8 cellular contexts compared by ENCODE assay signal in the genomic region with DNA sequence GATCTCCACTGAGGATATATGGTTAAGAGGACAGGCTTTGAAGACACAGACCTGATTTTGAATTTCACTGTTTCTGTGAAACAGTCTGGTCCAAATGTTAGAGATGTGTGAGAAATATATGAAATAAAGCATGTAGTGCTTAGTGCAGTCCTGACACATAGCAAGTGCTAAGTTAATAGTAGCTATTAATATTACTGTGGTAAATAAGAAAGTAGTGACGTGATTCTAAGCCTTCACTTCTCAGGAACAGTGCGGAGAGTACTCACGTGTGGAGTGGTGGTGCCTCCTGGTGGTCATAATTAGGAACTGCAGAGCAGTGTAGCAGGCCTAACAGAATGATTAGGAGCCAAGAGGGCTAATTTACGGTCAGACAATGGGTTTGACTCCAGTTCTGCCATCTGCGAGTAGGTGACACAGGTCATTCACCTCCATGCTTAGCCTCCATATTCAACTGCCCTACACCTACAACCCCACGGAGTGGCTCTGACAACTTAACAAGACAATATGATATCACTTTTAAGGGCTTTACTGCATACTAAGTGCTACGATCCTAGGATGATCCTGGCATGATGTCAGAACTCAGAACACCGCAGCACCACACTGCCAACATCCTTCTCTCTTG.
A peak's percentile ranks its signal among the peaks of the same experiment; 100 is the strongest.
DNase-seq lines count a peak whose midpoint lies in the region; ATAC-seq and TF ChIP-seq lines count a peak whose summit lies in the region.

No MANE protein-coding gene starts in this region.

- H3K4me1 ChIP-seq in naive thymus-derived CD4-positive, alpha-beta T cell (ENCODE audit: control insufficient read depth in 2 of 2, insufficient read depth in 2 of 2, low read length in 2 of 2): peaks cover 0 to 18% of the 10 kb centered on the region in 2 donors

- peaks cover 0 to 4% (median 0%) of the 10 kb centered on the region in 5 donors for H3K27me3 Mint-ChIP-seq in naive thymus-derived CD4-positive, alpha-beta T cell
- H3K27me3 Mint-ChIP-seq in stimulated activated naive B cell treated with anti-CD40 and anti-IgM and Interleukin-4, amounts not matched to agents 10 μg/mL and 1 μg/mL and 100 μg/mL, for 72 hours: no peaks in the 10 kb centered on the region

- H3K36me3 ChIP-seq in naive thymus-derived CD4-positive, alpha-beta T cell (ENCODE audit: control insufficient read depth in 2 of 3, insufficient read depth in 3 of 3, low read length in 3 of 3): no peaks in the 10 kb centered on the region

- H3K9me3 ChIP-seq in naive thymus-derived CD4-positive, alpha-beta T cell (ENCODE audit: control insufficient read depth in 2 of 3, low read length in 3 of 3): no peaks in the 10 kb centered on the region

- H3K36me3 Mint-ChIP-seq in naive thymus-derived CD4-positive, alpha-beta T cell: no peaks in the 10 kb centered on the region
- H3K36me3 Mint-ChIP-seq in stimulated activated naive B cell treated with anti-CD40 and anti-IgM and Interleukin-4, amounts not matched to agents 10 μg/mL and 1 μg/mL and 100 μg/mL, for 72 hours: no peaks in the 10 kb centered on the region

- POLR2A ChIA-PET in naive thymus-derived CD4-positive, alpha-beta T cell (lab: Charles Lee): interaction anchor here (0.6 to 5.0 kb wide), 6 partner anchors 9 to 802 kb away, joined by 3 to 46 read pairs (median 4); no protein-coding TSS in a partner anchor

- no peak for TF ChIP-seq POLR2A in erythroblast (IDR thresholded peaks at IDR 0.05; ENCODE audit: low read length)

- CTCF ChIA-PET in naive thymus-derived CD4-positive, alpha-beta T cell (lab: Charles Lee): interaction anchor here (0.6 to 8.0 kb wide), 9 partner anchors 10 to 542 kb away, joined by 3 to 159 read pairs (median 5); no protein-coding TSS in a partner anchor

- H3K4me3 ChIP-seq in naive thymus-derived CD4-positive, alpha-beta T cell (ENCODE audit: low read length): no peak overlapping the region

- H3K27ac Mint-ChIP-seq in naive thymus-derived CD4-positive, alpha-beta T cell: peak overlapping the region in 8 of 9 donors; percentile 66 to 96 (median 86)
- no peak overlapping the region for H3K27ac Mint-ChIP-seq in stimulated activated naive B cell treated with anti-CD40 and anti-IgM and Interleukin-4, amounts not matched to agents 10 μg/mL and 1 μg/mL and 100 μg/mL, for 72 hours

- DNase-seq in AG08395 (ENCODE audit: low spot score): peak; percentile 89
- DNase-seq in HS-5 (ENCODE audit: low read depth): peak; percentile 70
- DNase-seq in NOMO-1 treated with dmso at 0.1 percent for 144 hours (lab: John Stamatoyannopoulos, UW; ENCODE audit: unreplicated experiment): peak; percentile 51
- peak; percentile 44 for DNase-seq in activated CD8-positive, alpha-beta memory T cell treated with anti-CD3 and anti-CD28 coated beads, Interleukin-2, amount 50 U/mL, for 24 hours (ENCODE audit: extremely low read depth)
- peak; percentile 70 to 86 for DNase-seq in erythroblast (lab: John Stamatoyannopoulos, UW)
- DNase-seq in naive thymus-derived CD4-positive, alpha-beta T cell: peak; percentile 55 to 85 (median 79)
- DNase-seq in stimulated activated naive B cell treated with anti-CD40 and anti-IgM and Interleukin-4, amounts not matched to agents 10 μg/mL and 1 μg/mL and 100 μg/mL, for 72 hours: peak; percentile 67

- peak; percentile 68 for ATAC-seq in GM18861 (IDR thresholded peaks at IDR 0.05; ENCODE audit: unreplicated experiment)
- ATAC-seq in naive thymus-derived CD4-positive, alpha-beta T cell: peak; percentile 100
- peak; percentile 94 to 95 for ATAC-seq in stimulated activated naive B cell treated with anti-CD40 and anti-IgM and Interleukin-4, amounts not matched to agents 10 μg/mL and 1 μg/mL and 100 μg/mL, for 72 hours (replicated peaks)

- no peaks in the 10 kb centered on the region for H3K27me3 ChIP-seq in naive thymus-derived CD4-positive, alpha-beta T cell (ENCODE audit: control insufficient read depth in 2 of 2, insufficient read depth in 2 of 2, low read length in 2 of 2)

- peak overlapping the region in 8 of 10 donors; percentile 0 to 48 (median 29) for H3K4me3 Mint-ChIP-seq in naive thymus-derived CD4-positive, alpha-beta T cell
- no peak overlapping the region for H3K4me3 Mint-ChIP-seq in stimulated activated naive B cell treated with anti-CD40 and anti-IgM and Interleukin-4, amounts not matched to agents 10 μg/mL and 1 μg/mL and 100 μg/mL, for 72 hours

- peaks cover 13 to 38% (median 25%) of the 10 kb centered on the region in 7 donors for H3K4me1 Mint-ChIP-seq in naive thymus-derived CD4-positive, alpha-beta T cell
- peaks cover 5 to 10% of the 10 kb centered on the region in 2 donors for H3K4me1 Mint-ChIP-seq in stimulated activated naive B cell treated with anti-CD40 and anti-IgM and Interleukin-4, amounts not matched to agents 10 μg/mL and 1 μg/mL and 100 μg/mL, for 72 hours

- H3K9me3 Mint-ChIP-seq in naive thymus-derived CD4-positive, alpha-beta T cell: no peaks in the 10 kb centered on the region
- H3K9me3 Mint-ChIP-seq in stimulated activated naive B cell treated with anti-CD40 and anti-IgM and Interleukin-4, amounts not matched to agents 10 μg/mL and 1 μg/mL and 100 μg/mL, for 72 hours: no peaks in the 10 kb centered on the region

- intact Hi-C loops in naive thymus-derived CD4-positive, alpha-beta T cell (cut with micrococcal nuclease): loop anchor here (1.0 to 5.0 kb wide), 9 partner anchors 10 to 631 kb away; no protein-coding TSS in a partner anchor

- H3K27ac ChIP-seq in naive thymus-derived CD4-positive, alpha-beta T cell (ENCODE audit: low read depth, low read length): no peak overlapping the region

Comparison
In these comparisons a context has a peak if more than half of its experiments do, and no peak if none do; other contexts are left out.
1. H3K4me3 Mint-ChIP-seq: peak in naive thymus-derived CD4-positive, alpha-beta T cell (8 of 10); none in stimulated activated naive B cell treated with anti-CD40 and anti-IgM and Interleukin-4, amounts not matched to agents 10 μg/mL and 1 μg/mL and 100 μg/mL, for 72 hours (0 of 2).
2. Peak in every context shown above with its lines, with median percentiles within 50 percentile points of each other: DNase-seq and ATAC-seq.